ENCODE assay signal across 10 cellular contexts in the genomic region with DNA sequence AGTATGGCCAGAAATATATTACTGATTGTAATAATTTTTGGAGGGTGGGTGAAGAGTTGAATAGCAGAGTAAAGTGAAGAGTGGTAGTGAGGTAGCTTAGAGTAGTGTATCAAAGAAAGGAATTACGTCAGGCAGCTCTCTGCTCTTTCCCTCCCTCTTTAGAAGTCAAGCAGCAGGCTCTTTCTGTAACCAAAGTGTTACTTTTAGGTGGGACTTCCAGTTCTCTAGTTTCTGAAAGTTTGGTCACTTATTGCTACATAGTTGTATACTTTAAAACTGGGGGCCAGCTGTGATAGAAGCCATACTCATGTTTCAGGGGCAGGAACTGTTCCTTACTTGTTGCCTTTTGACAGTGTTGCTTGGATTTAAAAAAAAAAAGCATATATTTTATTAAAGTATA. TPM values are rescaled to one million over a fixed set of nuclear protein-coding genes. Genes with fewer than 3 reads are reported as not detected.
DNase-seq lines count a peak whose midpoint lies in the region; ATAC-seq, FAIRE-seq and TF ChIP-seq lines count a peak whose summit lies in the region.
"Had no signal": no experiment of that assay in that cellular context is flagged by ENCODE, and none has a peak within 500 bp of the region (broad histone marks: within the 10 kb centered on the region; RNA-seq: fewer than 3 reads in every experiment).

No MANE protein-coding gene starts in this region.

- 44% methylated on average over 1 of the region's 1 CpG for WGBS in GM12878 (ENCODE audit: insufficient coverage, insufficient replicate concordance, low lambda C conversion rate, missing lambda C conversion rate)

- peaks cover 91% of the 10 kb centered on the region for H3K4me1 Mint-ChIP-seq in activated T-cell treated with anti-CD3 and anti-CD28 coated beads, Interleukin-2, amount 50 U/mL, for 72 hours (ENCODE audit: low read depth)
- H3K4me1 Mint-ChIP-seq in endothelial cell (ENCODE audit: unreplicated experiment): peaks cover 26% of the 10 kb centered on the region

- H3K4me1 ChIP-seq in GM12878 (ENCODE audit: control insufficient read depth, insufficient read depth, low read length) (peaks cover 11% of the 10 kb centered on the region; the same call in 1 of the 2 replicates), thoracic aorta (ENCODE audit: control insufficient read depth in 1 of 2, low read depth in 2 of 2) (peaks cover 31 to 51% of the 10 kb centered on the region in 2 donors)

- RAD21 ChIA-PET in GM12878 (lab: Charles Lee; ENCODE audit: unreplicated experiment): interaction anchor here (0.5 to 5.8 kb wide), 8 partner anchors 11 to 229 kb away, joined by 3 to 100 read pairs (median 5); partner anchors contain the start of gene ATF7IP

- BruUV-seq in GM12878 (replicated peaks; lab: Mats Ljungman, UMichigan): no TSS peak

- no peak overlapping the region; the same call in 1 of the 2 replicates for H3K9ac ChIP-seq in GM12878 (ENCODE audit: control insufficient read depth, insufficient read depth, low read length)

- no peak for TF ChIP-seq RAD21 in GM12878 (IDR thresholded peaks at IDR 0.05; ENCODE audit: insufficient read depth, low read depth, low read length)

- peaks cover 91% of the 10 kb centered on the region for H3K79me2 ChIP-seq in GM12878 (ENCODE audit: control insufficient read depth, insufficient read depth, low read length)

- DNase-seq in activated T-cell treated with anti-CD3 and anti-CD28 coated beads, Interleukin-2, amount 50 U/mL, for 72 hours: peak in 1 of 2 donors; percentile 29
- no peak for DNase-seq in activated T-cell treated with anti-CD3 and anti-CD28 coated beads, Interleukin-2, amount 50 U/mL, for 1 hour
- DNase-seq in GM12878 (ENCODE audit: low read depth, low spot score) (peak; percentile 45), thoracic aorta (ENCODE audit: low spot score) (no peak), NCI-H1048 (lab: John Stamatoyannopoulos, UW) (no peak), endothelial cell (ENCODE audit: low spot score) (no peak)
- no peak for DNase-seq in activated CD8-positive, alpha-beta memory T cell treated with anti-CD3 and anti-CD28 coated beads, Interleukin-2, amount 50 U/mL, for 4 hours

- ATAC-seq in activated T-cell treated with anti-CD3 and anti-CD28 coated beads, Interleukin-2, amount 50 U/mL, for 72 hours (replicated peaks in 1 of 2): peak; percentile 59 to 64
- ATAC-seq in HG03066 (IDR thresholded peaks at IDR 0.05; ENCODE audit: low read depth, unreplicated experiment) (peak; percentile 65), GM12878 (peak; percentile 74), thoracic aorta (ENCODE audit: insufficient number of reproducible peaks, low FRiP score, low read depth) (no peak)

- H3K27ac ChIP-seq in GM12878 (ENCODE audit: control insufficient read depth, insufficient read depth) (peak overlapping the region; percentile 82), thoracic aorta (peak overlapping the region; percentile 24 to 62)
- H3K27ac ChIP-seq: C4-2B, SJSA1 had no signal

- peak overlapping the region; percentile 70 to 83 for H3K4me3 Mint-ChIP-seq in activated T-cell treated with anti-CD3 and anti-CD28 coated beads, Interleukin-2, amount 50 U/mL, for 72 hours
- no peak overlapping the region for H3K4me3 Mint-ChIP-seq in endothelial cell (ENCODE audit: unreplicated experiment)

- no peak overlapping the region for H2AFZ ChIP-seq in GM12878 (ENCODE audit: control insufficient read depth, low read depth, low read length)

- peak overlapping the region; percentile 56; the same call in 1 of the 2 replicates for H3K4me2 ChIP-seq in GM12878 (ENCODE audit: control insufficient read depth, insufficient read depth)

- peak overlapping the region; percentile 88 for H3K27ac Mint-ChIP-seq in activated T-cell treated with anti-CD3 and anti-CD28 coated beads, Interleukin-2, amount 50 U/mL, for 72 hours
- H3K27ac Mint-ChIP-seq in endothelial cell (ENCODE audit: unreplicated experiment): no peak overlapping the region

- intact Hi-C loops in GM12878 (cut with micrococcal nuclease; ENCODE audit: unreplicated experiment): loop anchor here (5.0 to 10.0 kb wide), 4 partner anchors 154 to 1671 kb away; partner anchors contain the start of gene EPS8

- POLR2A ChIA-PET in GM12878 (lab: Charles Lee): interaction anchor here (1.6 to 4.1 kb wide), 3 partner anchors 11 to 30 kb away, joined by 5 to 66 read pairs (median 29); partner anchors contain the start of gene ATF7IP

- H3K9me3 Mint-ChIP-seq in activated T-cell treated with anti-CD3 and anti-CD28 coated beads, Interleukin-2, amount 50 U/mL, for 72 hours: peaks cover 3 to 4% of the 10 kb centered on the region in 2 donors
- no peaks in the 10 kb centered on the region for H3K9me3 Mint-ChIP-seq in endothelial cell (ENCODE audit: unreplicated experiment)

- peak; percentile 56 to 57; a peak in 1 of 4 replicates for TF ChIP-seq EP300 in GM12878 (IDR thresholded peaks at IDR 0.05; ENCODE audit: borderline replicate concordance in 1 of 2, control insufficient read depth in 1 of 2, low read depth in 2 of 2, low read length in 2 of 2)

- H3K36me3 Mint-ChIP-seq in activated T-cell treated with anti-CD3 and anti-CD28 coated beads, Interleukin-2, amount 50 U/mL, for 72 hours (ENCODE audit: insufficient read depth in 2 of 2): peaks cover 14 to 28% of the 10 kb centered on the region in 2 donors
- H3K36me3 Mint-ChIP-seq in endothelial cell (ENCODE audit: low read depth, unreplicated experiment): no peaks in the 10 kb centered on the region

- no peaks in the 10 kb centered on the region for H3K27me3 ChIP-seq in GM12878 (replicated peaks in 1 of 2; ENCODE audit: control insufficient read depth in 2 of 2, insufficient read depth in 2 of 2, low read length in 1 of 2)
- H3K27me3 ChIP-seq in thoracic aorta (replicated peaks; ENCODE audit: insufficient read depth): no peaks in the 10 kb centered on the region
- H3K27me3 ChIP-seq: SJSA1 had no signal

- H3K27me3 Mint-ChIP-seq in activated T-cell treated with anti-CD3 and anti-CD28 coated beads, Interleukin-2, amount 50 U/mL, for 72 hours (ENCODE audit: low read depth): no peaks in the 10 kb centered on the region
- peaks cover 1% of the 10 kb centered on the region for H3K27me3 Mint-ChIP-seq in endothelial cell (ENCODE audit: unreplicated experiment)

- TF ChIP-seq POLR2A in GM12878 (IDR thresholded peaks at IDR 0.05; ENCODE audit: low read depth, low read length): no peak

- H3K9me3 ChIP-seq in GM12878 (replicated peaks; ENCODE audit: control insufficient read depth, insufficient read depth, low read length) (peaks cover 18% of the 10 kb centered on the region), thoracic aorta (peaks cover 6% of the 10 kb centered on the region)
- H3K9me3 ChIP-seq: SJSA1 had no signal

- SMC1A ChIA-PET in GM12878 (lab: Charles Lee; ENCODE audit: uncharacterized antibody, unreplicated experiment): interaction anchor here (0.8 to 4.3 kb wide), 5 partner anchors 11 to 158 kb away, joined by 3 to 99 read pairs (median 10); partner anchors contain the start of gene ATF7IP

- no peak for TF ChIP-seq CTCF in GM12878 (IDR thresholded peaks at IDR 0.05 in 2 of 3, conservative IDR thresholded peaks at IDR 0.05 in 1 of 3; ENCODE audit: control insufficient read depth in 2 of 3, extremely low read depth in 1 of 3, insufficient read depth in 1 of 3, low read depth in 3 of 3, low read length in 3 of 3)
- no peak for TF ChIP-seq CTCF in thoracic aorta (IDR thresholded peaks at IDR 0.05)
- TF ChIP-seq CTCF in endothelial cell (IDR thresholded peaks at IDR 0.05; ENCODE audit: unreplicated experiment): no peak

- CTCF ChIA-PET in GM12878 (lab: Yijun Ruan, JAX): interaction anchor here (1.0 to 2.1 kb wide), 3 partner anchors 12 to 232 kb away, joined by 6 to 8 read pairs (median 6); no protein-coding TSS in a partner anchor

- no peaks in the 10 kb centered on the region for H4K20me1 ChIP-seq in GM12878 (ENCODE audit: control insufficient read depth, insufficient read depth)

- H3K4me3 ChIP-seq in GM12878: no peak overlapping the region
- H3K4me3 ChIP-seq in thoracic aorta: no peak overlapping the region
- H3K4me3 ChIP-seq: SJSA1 had no signal

- FAIRE-seq in GM12878 (lab: Jason Lieb, UNC): peak; percentile 49

- in situ Hi-C loops in GM12878 (cut with MboI): loop anchor here (25.0 kb wide), 1 partner anchor 566 kb away; the partner anchor contains the start of genes ARHGDIB and PDE6H

- H3K36me3 ChIP-seq in GM12878 (ENCODE audit: control insufficient read depth in 2 of 2, insufficient read depth in 2 of 2, low read length in 1 of 2) (no peaks in the 10 kb centered on the region), thoracic aorta (no peaks in the 10 kb centered on the region)
- H3K36me3 ChIP-seq: SJSA1 had no signal

TF ChIP-seq in GM12878, 131 proteins besides CTCF, POLR2A, EP300 and RAD21 (continues in another document):
- TF ChIP-seq GATAD2B (conservative IDR thresholded peaks at IDR 0.05; ENCODE audit: low read depth): no peak
- no peak for TF ChIP-seq ETV6 (conservative IDR thresholded peaks at IDR 0.05 in 1 of 2, IDR thresholded peaks at IDR 0.05 in 1 of 2; ENCODE audit: borderline replicate concordance in 1 of 2, low read depth in 1 of 2)
- TF ChIP-seq NBN (IDR thresholded peaks at IDR 0.05): peak; percentile 48; the same call in 1 of the 2 replicates
- no peak for TF ChIP-seq FOXK2 (IDR thresholded peaks at IDR 0.05)
- no peak for TF ChIP-seq MYB (IDR thresholded peaks at IDR 0.05; ENCODE audit: borderline replicate concordance, low read depth, low read length)
- TF ChIP-seq HDAC6 (IDR thresholded peaks at IDR 0.05; ENCODE audit: unreplicated experiment): no peak
- 0 out of 2 replicates have a peak, but pooled peaks have one; percentile 32 for TF ChIP-seq CHD2 (IDR thresholded peaks at IDR 0.05; ENCODE audit: borderline replicate concordance, low read depth, low read length)

RNA-seq across cellular contexts. Expression of gene ATF7IP, which starts 30.6 kb away (rescaled TPM):
- total RNA-seq in activated T-cell treated with anti-CD3 and anti-CD28 coated beads, Interleukin-2, amount 50 U/mL, for 72 hours: 100 to 1,000 TPM; 129 to 139 TPM
- total RNA-seq in GM12878 (2013; cell fraction: nucleolus; rRNA removed): 252 TPM in 2 replicates
- total RNA-seq in GM12878 (2014; rRNA removed): 27.8 and 34.7 TPM in 2 replicates
- total RNA-seq in GM12878 (2014; rRNA removed; fragmentation: Illumina TruSeq; extraction: Trizol): 44.0 and 47.4 TPM in 2 replicates
- total RNA-seq in GM12878 (2021): 60.7 and 66.6 TPM in 2 replicates
- 10.0 TPM for polyA plus RNA-seq in GM12878 (2011; ENCODE audit: low read depth)
- polyA plus RNA-seq in GM12878 (2011; rRNA removed): 19.6 and 25.2 TPM in 2 replicates
- polyA plus RNA-seq in GM12878 (2011; cell fraction: cytosol; rRNA removed): 15.2 and 23.1 TPM in 2 replicates
- polyA plus RNA-seq in GM12878 (2011; cell fraction: nucleus; rRNA removed): 26.1 and 31.8 TPM in 2 replicates
- 12.7 and 12.8 TPM in 2 replicates for polyA plus RNA-seq in GM12878 (2012)
- 31.9 and 39.3 TPM in 2 replicates for polyA plus RNA-seq in GM12878 (2014; fragmentation: Illumina TruSeq; extraction: Trizol)
- 1 to 10 TPM; 6.2 to 8.1 TPM for polyA plus RNA-seq in GM12878 (2014; fragmentation: Nextera tagmentation; extraction: Ambion mirVana)
- polyA plus RNA-seq in GM12878 (2014; rRNA removed): 14.7 and 15.1 TPM in 2 replicates
- polyA plus RNA-seq in GM12878 (2016; fragmentation: Nextera tagmentation; extraction: Ambion mirVana): 10 to 100 TPM; 30.7 to 33.0 TPM
- 69.3 and 72.3 TPM in 2 replicates for polyA minus RNA-seq in GM12878 (2011; rRNA and poly(A)+ RNA removed)
- polyA minus RNA-seq in GM12878 (2011; cell fraction: cytosol; rRNA and poly(A)+ RNA removed): 30.3 and 30.6 TPM in 2 replicates
- 51.4 and 78.9 TPM in 2 replicates for polyA minus RNA-seq in GM12878 (2011; cell fraction: nucleus; rRNA and poly(A)+ RNA removed)
- total RNA-seq in thoracic aorta: 10 to 100 TPM; 41.0 to 41.7 TPM
- total RNA-seq in endothelial cell (ENCODE audit: unreplicated experiment): 153 TPM
